Comparison of ENCODE assay signal across 12 cellular contexts in genomic region chr3:39388741-39389248, GRCh38. TPM values are rescaled to one million over a fixed set of nuclear protein-coding genes. Genes with fewer than 3 reads are reported as not detected.
DNase-seq lines count a peak whose midpoint lies in the region; ATAC-seq, FAIRE-seq and TF ChIP-seq lines count a peak whose summit lies in the region.
"Had no signal": no experiment of that assay in that cellular context is flagged by ENCODE, and none has a peak within 500 bp of the region (broad histone marks: within the 10 kb centered on the region; RNA-seq: fewer than 3 reads in every experiment).

No MANE protein-coding gene starts in this region.

- DNase-seq in GM12892 (ENCODE audit: insufficient read length), result peak; percentile 41
- no peak for DNase-seq in SK-N-DZ (ENCODE audit: low spot score)
- DNase-seq in ascending aorta (ENCODE audit: low spot score in 2 of 2), result no peak
- no peak for DNase-seq in activated CD4-positive, CD25-positive, alpha-beta regulatory T cell (lab: John Stamatoyannopoulos, UW)
- DNase-seq in foreskin keratinocyte, result no peak
- DNase-seq: GF-D8, NCI-H2107 had no signal

- H3K36me3 Mint-ChIP-seq in activated T-helper 17 cell treated with anti-CD3 and anti-CD28 coated beads, Interleukin-2, amount 50 U/mL, for 72 hours (ENCODE audit: low read depth), result peaks cover 53% of the 10 kb centered on the region

- no peak for TF ChIP-seq CTCF in ascending aorta (IDR thresholded peaks at IDR 0.05)
- no peak for TF ChIP-seq CTCF in foreskin keratinocyte (conservative IDR thresholded peaks at IDR 0.05)

- FAIRE-seq in GM12892 (lab: Jason Lieb, UNC), result peak; percentile 89

- peak overlapping the region; percentile 18 for H3K27ac Mint-ChIP-seq in activated T-helper 17 cell treated with anti-CD3 and anti-CD28 coated beads, Interleukin-2, amount 50 U/mL, for 72 hours

- H3K4me3 ChIP-seq in ascending aorta, result no peak overlapping the region

- H3K27me3 ChIP-seq in ascending aorta (no peaks in the 10 kb centered on the region), foreskin keratinocyte (no peaks in the 10 kb centered on the region)

- intact Hi-C loops in ascending aorta (cut with DNase I), result loop anchor here (10.0 kb wide), 3 partner anchors 284 to 1066 kb away; partner anchors contain the start of genes GORASP1, RPL14 and TTC21A

- no peaks in the 10 kb centered on the region for H3K9me3 Mint-ChIP-seq in activated T-helper 17 cell treated with anti-CD3 and anti-CD28 coated beads, Interleukin-2, amount 50 U/mL, for 72 hours

- peaks cover 39 to 44% of the 10 kb centered on the region in 2 donors for H3K36me3 ChIP-seq in ascending aorta

- no peak for TF ChIP-seq POLR2A in GM12892 (IDR thresholded peaks at IDR 0.05; ENCODE audit: low read depth, low read length)

- H3K4me1 Mint-ChIP-seq in activated T-helper 17 cell treated with anti-CD3 and anti-CD28 coated beads, Interleukin-2, amount 50 U/mL, for 72 hours, result peaks cover 43% of the 10 kb centered on the region

- H3K4me1 ChIP-seq in ascending aorta (peaks cover 0 to 10% of the 10 kb centered on the region in 2 donors), foreskin keratinocyte (no peaks in the 10 kb centered on the region)

- ATAC-seq in GM19463 (IDR thresholded peaks at IDR 0.05; ENCODE audit: unreplicated experiment) (peak; percentile 68), HG03108 (IDR thresholded peaks at IDR 0.05; ENCODE audit: unreplicated experiment) (peak; percentile 78), foreskin keratinocyte (no peak)
- no peak for ATAC-seq in activated T-helper 17 cell treated with anti-CD3 and anti-CD28 coated beads, Interleukin-2, amount 50 U/mL, for 72 hours (replicated peaks)

- H3K27me3 Mint-ChIP-seq in activated T-helper 17 cell treated with anti-CD3 and anti-CD28 coated beads, Interleukin-2, amount 50 U/mL, for 72 hours, result no peaks in the 10 kb centered on the region

- peak overlapping the region; percentile 57 for H3K4me3 Mint-ChIP-seq in activated T-helper 17 cell treated with anti-CD3 and anti-CD28 coated beads, Interleukin-2, amount 50 U/mL, for 72 hours

- no peaks in the 10 kb centered on the region for H3K9me3 ChIP-seq in ascending aorta

- H3K27ac ChIP-seq in ascending aorta (no peak overlapping the region), foreskin keratinocyte (no peak overlapping the region)
- H3K27ac ChIP-seq: parathyroid adenoma had no signal

RNA-seq across cellular contexts. Expression of gene SLC25A38, which starts 5.6 kb away (rescaled TPM):
- polyA plus RNA-seq in GM12892 (2012; ENCODE audit: missing spikeins), result 19.1 TPM
- total RNA-seq in activated T-helper 17 cell treated with anti-CD3 and anti-CD28 coated beads, Interleukin-2, amount 50 U/mL, for 72 hours, result 10 to 100 TPM; 21.3 to 38.2 TPM
- polyA plus RNA-seq in SK-N-DZ (2014; cell fraction: cytosol; rRNA removed), result 26.6 and 29.1 TPM in 2 replicates
- polyA plus RNA-seq in SK-N-DZ (2014; cell fraction: nucleus; rRNA removed), result 32.6 and 39.8 TPM in 2 replicates
- total RNA-seq in ascending aorta (7.0 TPM), foreskin keratinocyte (29.2 and 29.8 TPM in 2 replicates)
- 28.0 and 30.7 TPM in 2 replicates for polyA plus RNA-seq in foreskin keratinocyte

RNA-seq across cellular contexts. Expression of gene RPSA, which starts 17.7 kb away (rescaled TPM):
- 4,651 TPM for polyA plus RNA-seq in GM12892 (2012; ENCODE audit: missing spikeins)
- 1,000 to 10,000 TPM; 2,603 to 2,924 TPM for total RNA-seq in activated T-helper 17 cell treated with anti-CD3 and anti-CD28 coated beads, Interleukin-2, amount 50 U/mL, for 72 hours
- polyA plus RNA-seq in SK-N-DZ (2014; cell fraction: cytosol; rRNA removed), result 2,861 and 2,894 TPM in 2 replicates
- polyA plus RNA-seq in SK-N-DZ (2014; cell fraction: nucleus; rRNA removed), result 1,186 and 1,691 TPM in 2 replicates
- total RNA-seq in ascending aorta (745 TPM), foreskin keratinocyte (2,232 and 2,325 TPM in 2 replicates)
- 3,429 and 3,722 TPM in 2 replicates for polyA plus RNA-seq in foreskin keratinocyte

RNA-seq across cellular contexts. Expression of gene CCR8, which starts 59.3 kb away (rescaled TPM):
- 9.3 TPM for polyA plus RNA-seq in GM12892 (2012; ENCODE audit: missing spikeins)
- 10 to 100 TPM in 1 of 2 donors, under 1 TPM in 1; 0.87 to 10.2 TPM for total RNA-seq in activated T-helper 17 cell treated with anti-CD3 and anti-CD28 coated beads, Interleukin-2, amount 50 U/mL, for 72 hours
- polyA plus RNA-seq in SK-N-DZ (2014; cell fraction: cytosol; rRNA removed), result not detected in 2 replicates
- polyA plus RNA-seq in SK-N-DZ (2014; cell fraction: nucleus; rRNA removed), result not detected in 2 replicates
- total RNA-seq in ascending aorta (not detected), foreskin keratinocyte (not detected in 2 replicates)
- not detected in 2 replicates for polyA plus RNA-seq in foreskin keratinocyte
- total RNA-seq: fibroblast of lung had no signal
- polyA plus RNA-seq: fibroblast of lung had no signal

Comparison
In these comparisons a context has a peak if more than half of its experiments do, and no peak if none do; other contexts are left out.
1. ATAC-seq: peak in GM19463 (single experiment) and HG03108 (single experiment); none in activated T-helper 17 cell treated with anti-CD3 and anti-CD28 coated beads, Interleukin-2, amount 50 U/mL, for 72 hours (single experiment) and foreskin keratinocyte (single experiment).